Comparison of ENCODE assay signal across 22 cellular contexts in the genomic region with DNA sequence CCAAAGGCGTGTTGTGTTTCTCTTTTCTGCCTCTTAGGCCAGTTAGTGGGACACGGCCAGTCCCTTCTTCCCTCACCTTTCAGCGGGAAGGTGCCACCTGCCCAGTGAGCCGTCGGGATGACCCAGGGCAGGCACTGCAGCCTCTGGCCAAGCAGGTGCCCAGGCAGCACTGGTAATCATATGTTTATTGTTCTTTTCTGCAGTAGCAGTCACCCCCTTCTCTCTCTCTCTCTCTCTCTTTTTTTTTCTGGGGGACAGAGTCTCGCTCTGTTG. TPM values are rescaled to one million over a fixed set of nuclear protein-coding genes. Genes with fewer than 3 reads are reported as not detected.
DNase-seq lines count a peak whose midpoint lies in the region; ATAC-seq and TF ChIP-seq lines count a peak whose summit lies in the region.
"Had no signal": no experiment of that assay in that cellular context is flagged by ENCODE, and none has a peak within 500 bp of the region (broad histone marks: within the 10 kb centered on the region; RNA-seq: fewer than 3 reads in every experiment).

No MANE protein-coding gene starts in this region.

- no peak overlapping the region for H3K9ac ChIP-seq in endodermal cell (ENCODE audit: extremely low read depth, low read length, poor library complexity, severe bottlenecking)
- no peak overlapping the region for H3K9ac ChIP-seq in neuronal stem cell (ENCODE audit: low read depth, low read length, poor library complexity)
- H3K9ac ChIP-seq: BLaER1 treated with 17β-estradiol and CSF1 and Interleukin-3, amounts not matched to agents 10 nM and 100 nM had no signal

- intact Hi-C loops in cardiac septum (cut with DNase I), result no loop called here
- intact Hi-C loops in left cardiac atrium (cut with DNase I), result no loop called here

- peaks cover 7% of the 10 kb centered on the region for H3K9me3 Mint-ChIP-seq in endodermal cell
- H3K9me3 Mint-ChIP-seq in activated T-cell treated with anti-CD3 and anti-CD28 coated beads, Interleukin-2, amount 50 U/mL, for 72 hours, result no peaks in the 10 kb centered on the region
- peaks cover 1% of the 10 kb centered on the region for H3K9me3 Mint-ChIP-seq in T-helper 2 cell treated with Interferon-gamma antibody and Interleukin-4, amounts not matched to agents 5 μg/mL and 100 μg/mL, for 36 hours

- no peak overlapping the region for H3K4me3 Mint-ChIP-seq in endodermal cell
- no peak overlapping the region for H3K4me3 Mint-ChIP-seq in activated T-cell treated with anti-CD3 and anti-CD28 coated beads, Interleukin-2, amount 50 U/mL, for 72 hours
- no peak overlapping the region for H3K4me3 Mint-ChIP-seq in T-helper 2 cell treated with Interferon-gamma antibody and Interleukin-4, amounts not matched to agents 5 μg/mL and 100 μg/mL, for 36 hours
- H3K4me3 Mint-ChIP-seq: CD4-positive, alpha-beta memory T cell had no signal

- H3K18ac ChIP-seq in neuronal stem cell (ENCODE audit: low read length), result no peak overlapping the region

- H3K27ac Mint-ChIP-seq in endodermal cell, result no peak overlapping the region
- H3K27ac Mint-ChIP-seq in activated T-cell treated with anti-CD3 and anti-CD28 coated beads, Interleukin-2, amount 50 U/mL, for 72 hours, result no peak overlapping the region
- no peak overlapping the region for H3K27ac Mint-ChIP-seq in T-helper 2 cell treated with Interferon-gamma antibody and Interleukin-4, amounts not matched to agents 5 μg/mL and 100 μg/mL, for 36 hours

- H4K91ac ChIP-seq in neuronal stem cell (ENCODE audit: low read depth, low read length, poor library complexity), result no peak overlapping the region

- no peak overlapping the region for H4K8ac ChIP-seq in neuronal stem cell (ENCODE audit: low read depth, low read length)

- no peak overlapping the region for H2AFZ ChIP-seq in neuronal stem cell (ENCODE audit: low read length)

- no peak for ATAC-seq in left cardiac atrium
- ATAC-seq in activated T-cell treated with anti-CD3 and anti-CD28 coated beads, Interleukin-2, amount 50 U/mL, for 72 hours (replicated peaks in 1 of 2), result no peak
- ATAC-seq: K562 had no signal

- no peaks in the 10 kb centered on the region for H3K36me3 ChIP-seq in endodermal cell (ENCODE audit: control insufficient read depth, insufficient read depth, low read length)
- no peaks in the 10 kb centered on the region for H3K36me3 ChIP-seq in neuronal stem cell (replicated peaks in 1 of 2; ENCODE audit: control insufficient read depth in 2 of 2, insufficient read depth in 2 of 2, low read length in 2 of 2)
- H3K36me3 ChIP-seq: BLaER1 treated with 17β-estradiol and CSF1 and Interleukin-3, amounts not matched to agents 10 nM and 100 nM; SJCRH30 had no signal

- no peak overlapping the region for H2AK5ac ChIP-seq in neuronal stem cell (ENCODE audit: low read depth, low read length)

- H3K9me3 ChIP-seq in endodermal cell (ENCODE audit: control insufficient read depth, low read length), result peaks cover 3% of the 10 kb centered on the region
- H3K9me3 ChIP-seq in neuronal stem cell (replicated peaks in 1 of 2; ENCODE audit: control insufficient read depth in 2 of 2, insufficient read depth in 1 of 2, low read depth in 1 of 2, low read length in 2 of 2), result peaks cover 0 to 4% of the 10 kb centered on the region in 2 donors

- no peak overlapping the region for H2BK5ac ChIP-seq in neuronal stem cell (ENCODE audit: low read length)

- no peak overlapping the region for H3K23ac ChIP-seq in neuronal stem cell (ENCODE audit: low read depth, low read length, poor library complexity)

- H2BK15ac ChIP-seq in neuronal stem cell (ENCODE audit: low read length), result no peak overlapping the region

- no peaks in the 10 kb centered on the region for H3K4me1 ChIP-seq in endodermal cell (ENCODE audit: control insufficient read depth, insufficient read depth, low read length)
- H3K4me1 ChIP-seq in neuronal stem cell (ENCODE audit: control insufficient read depth in 2 of 2, insufficient read depth in 1 of 2, low read depth in 1 of 2, low read length in 2 of 2), result no peaks in the 10 kb centered on the region
- H3K4me1 ChIP-seq: BLaER1 treated with 17β-estradiol and CSF1 and Interleukin-3, amounts not matched to agents 10 nM and 100 nM; SJCRH30 had no signal

- H2BK120ac ChIP-seq in neuronal stem cell (ENCODE audit: low read depth, low read length), result no peak overlapping the region

- H2BK12ac ChIP-seq in neuronal stem cell (ENCODE audit: low read length), result peak overlapping the region; percentile 77

- H3K27me3 Mint-ChIP-seq in endodermal cell (ENCODE audit: insufficient read depth), result peaks cover 2% of the 10 kb centered on the region
- H3K27me3 Mint-ChIP-seq in activated T-cell treated with anti-CD3 and anti-CD28 coated beads, Interleukin-2, amount 50 U/mL, for 72 hours (ENCODE audit: low read depth), result no peaks in the 10 kb centered on the region
- H3K27me3 Mint-ChIP-seq in T-helper 2 cell treated with Interferon-gamma antibody and Interleukin-4, amounts not matched to agents 5 μg/mL and 100 μg/mL, for 36 hours (ENCODE audit: low read depth), result no peaks in the 10 kb centered on the region

- no peak overlapping the region for H3K27ac ChIP-seq in endodermal cell (ENCODE audit: low read depth, low read length)
- no peak overlapping the region for H3K27ac ChIP-seq in neuronal stem cell (replicated peaks; ENCODE audit: low read length)
- H3K27ac ChIP-seq: BLaER1 treated with 17β-estradiol and CSF1 and Interleukin-3, amounts not matched to agents 10 nM and 100 nM; SJCRH30 had no signal

- WGBS in endodermal cell (ENCODE audit: insufficient coverage in 1 of 2, insufficient read length in 1 of 2), 2 experiments, result 90 to 98% methylated on average over 2 to 6 of the region's 6 CpGs
- WGBS in neuronal stem cell (ENCODE audit: extremely low coverage in 2 of 2, insufficient read length in 2 of 2, insufficient replicate concordance in 1 of 2), 2 donors, result no CpG with 5 or more reads among the region's 6 CpGs

- no peaks in the 10 kb centered on the region for H3K79me1 ChIP-seq in neuronal stem cell (ENCODE audit: low read depth, low read length)

- no peak for TF ChIP-seq CTCF in endodermal cell (conservative IDR thresholded peaks at IDR 0.05)

- DNase-seq in cardiac septum (ENCODE audit: low spot score), result peak; percentile 67
- no peak for DNase-seq in left cardiac atrium
- DNase-seq in endodermal cell, result peak; percentile 17
- no peak for DNase-seq in neuronal stem cell (ENCODE audit: low spot score)
- DNase-seq in activated T-cell treated with anti-CD3 and anti-CD28 coated beads, Interleukin-2, amount 50 U/mL, for 72 hours, result no peak
- DNase-seq in SK-N-DZ (ENCODE audit: low spot score), result no peak
- DNase-seq in T-helper 2 cell treated with Interferon-gamma antibody and Interleukin-4, amounts not matched to agents 5 μg/mL and 100 μg/mL, for 36 hours (ENCODE audit: low spot score), result no peak
- DNase-seq: AML-193; CD4-positive, alpha-beta memory T cell; COR-L47; H7; Kasumi-1; NCI-H1105 treated with DMSO at 0.1 percent for 48 hours; NCI-H146; NCI-H1930; NCI-H2107; NCI-H524; SJCRH30 had no signal

- no peak overlapping the region for H3K4ac ChIP-seq in neuronal stem cell (ENCODE audit: low read length)

- H3K27me3 ChIP-seq in endodermal cell (ENCODE audit: control insufficient read depth, insufficient read depth, low read length, poor library complexity, severe bottlenecking) (no peaks in the 10 kb centered on the region), neuronal stem cell (ENCODE audit: control insufficient read depth in 3 of 3, insufficient read depth in 3 of 3, low read depth in 1 of 3, low read length in 3 of 3) (no peaks in the 10 kb centered on the region)
- H3K27me3 ChIP-seq: BLaER1 treated with 17β-estradiol and CSF1 and Interleukin-3, amounts not matched to agents 10 nM and 100 nM; SJCRH30 had no signal

- no peak overlapping the region for H3K4me3 ChIP-seq in endodermal cell (ENCODE audit: low read length)
- no peak overlapping the region for H3K4me3 ChIP-seq in neuronal stem cell (ENCODE audit: low read length in 2 of 2)
- H3K4me3 ChIP-seq: BLaER1 treated with 17β-estradiol and CSF1 and Interleukin-3, amounts not matched to agents 10 nM and 100 nM; K562; SJCRH30 had no signal

- H3K4me1 Mint-ChIP-seq in endodermal cell, result peaks cover 6% of the 10 kb centered on the region
- no peaks in the 10 kb centered on the region for H3K4me1 Mint-ChIP-seq in activated T-cell treated with anti-CD3 and anti-CD28 coated beads, Interleukin-2, amount 50 U/mL, for 72 hours (ENCODE audit: low read depth)
- H3K4me1 Mint-ChIP-seq in T-helper 2 cell treated with Interferon-gamma antibody and Interleukin-4, amounts not matched to agents 5 μg/mL and 100 μg/mL, for 36 hours (ENCODE audit: low read depth), result no peaks in the 10 kb centered on the region
- H3K4me1 Mint-ChIP-seq: CD4-positive, alpha-beta memory T cell had no signal

- H3K14ac ChIP-seq in neuronal stem cell (ENCODE audit: low read length), result no peak overlapping the region

- no peaks in the 10 kb centered on the region for H3K36me3 Mint-ChIP-seq in endodermal cell (ENCODE audit: low read depth)
- H3K36me3 Mint-ChIP-seq in activated T-cell treated with anti-CD3 and anti-CD28 coated beads, Interleukin-2, amount 50 U/mL, for 72 hours (ENCODE audit: insufficient read depth in 2 of 2), result peaks cover 0 to 6% of the 10 kb centered on the region in 2 donors
- no peaks in the 10 kb centered on the region for H3K36me3 Mint-ChIP-seq in T-helper 2 cell treated with Interferon-gamma antibody and Interleukin-4, amounts not matched to agents 5 μg/mL and 100 μg/mL, for 36 hours (ENCODE audit: low read depth)
- H3K36me3 Mint-ChIP-seq: CD4-positive, alpha-beta memory T cell had no signal

- H3K4me2 ChIP-seq in neuronal stem cell (ENCODE audit: insufficient read depth, low read length, poor library complexity, severe bottlenecking), result no peak overlapping the region
- H3K4me2 ChIP-seq: BLaER1 treated with 17β-estradiol and CSF1 and Interleukin-3, amounts not matched to agents 10 nM and 100 nM had no signal

RNA-seq across cellular contexts. Expression of a gene that starts 38.2 kb away (rescaled TPM):
- total RNA-seq in cardiac septum, result not detected
- total RNA-seq in left cardiac atrium, result not detected
- total RNA-seq in endodermal cell, result not detected
- polyA plus RNA-seq in endodermal cell (2013, experiment 1 of 2), result not detected
- not detected for polyA plus RNA-seq in endodermal cell (2013, experiment 2 of 2)
- not detected for polyA plus RNA-seq in neuronal stem cell (2013, experiment 1 of 2)
- polyA plus RNA-seq in neuronal stem cell (2013, experiment 2 of 2), result 0.10 TPM
- not detected for total RNA-seq in activated T-cell treated with anti-CD3 and anti-CD28 coated beads, Interleukin-2, amount 50 U/mL, for 72 hours
- not detected in 2 replicates for polyA plus RNA-seq in SK-N-DZ (2014; cell fraction: cytosol; rRNA removed)
- polyA plus RNA-seq in SK-N-DZ (2014; cell fraction: nucleus; rRNA removed), result not detected in 2 replicates
- total RNA-seq: CD4-positive, alpha-beta memory T cell; H7; K562; MCF 10A; SJCRH30 had no signal
- polyA plus RNA-seq: AG04450; CD4-positive, alpha-beta memory T cell; K562 had no signal

Comparison
In these comparisons a context has a peak if more than half of its experiments do, and no peak if none do; other contexts are left out.
1. DNase-seq: peak in cardiac septum (single experiment) and endodermal cell (single experiment); none in left cardiac atrium (single experiment), neuronal stem cell (single experiment), activated T-cell treated with anti-CD3 and anti-CD28 coated beads, Interleukin-2, amount 50 U/mL, for 72 hours (0 of 2), SK-N-DZ (single experiment) and T-helper 2 cell treated with Interferon-gamma antibody and Interleukin-4, amounts not matched to agents 5 μg/mL and 100 μg/mL, for 36 hours (single experiment).